Comparison of ENCODE assay signal across 1 cellular context in the genomic region with DNA sequence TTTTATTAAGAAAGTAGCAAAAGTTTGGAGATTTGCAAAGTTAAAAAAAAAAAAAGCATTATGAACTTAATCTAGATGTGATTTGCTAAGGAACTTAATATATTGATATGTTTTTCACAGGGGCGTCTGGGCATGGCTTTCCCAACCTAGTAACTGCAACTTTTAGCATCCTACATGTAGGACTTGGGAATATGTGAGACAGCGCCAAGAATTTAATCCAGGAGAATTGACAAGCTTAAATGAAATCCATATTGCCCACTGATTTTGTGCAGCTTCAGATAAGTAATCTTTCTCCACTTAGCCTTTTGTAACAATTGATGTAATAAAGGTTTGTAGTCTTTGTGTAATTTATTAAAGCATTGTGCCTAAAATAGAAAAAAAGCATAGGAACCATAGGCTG.
TF ChIP-seq lines count a peak whose summit lies in the region.

No MANE protein-coding gene starts in this region.

TF ChIP-seq in IMR-90, 13 proteins besides CTCF, POLR2A, EP300 and RAD21 (continued from another document):
- TF ChIP-seq, protein P1, sequence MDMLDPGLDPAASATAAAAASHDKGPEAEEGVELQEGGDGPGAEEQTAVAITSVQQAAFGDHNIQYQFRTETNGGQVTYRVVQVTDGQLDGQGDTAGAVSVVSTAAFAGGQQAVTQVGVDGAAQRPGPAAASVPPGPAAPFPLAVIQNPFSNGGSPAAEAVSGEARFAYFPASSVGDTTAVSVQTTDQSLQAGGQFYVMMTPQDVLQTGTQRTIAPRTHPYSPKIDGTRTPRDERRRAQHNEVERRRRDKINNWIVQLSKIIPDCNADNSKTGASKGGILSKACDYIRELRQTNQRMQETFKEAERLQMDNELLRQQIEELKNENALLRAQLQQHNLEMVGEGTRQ (IDR thresholded peaks at IDR 0.05; ENCODE audit: low read depth, low read length), result no peak
- TF ChIP-seq RCOR1 (IDR thresholded peaks at IDR 0.05; ENCODE audit: insufficient replicate concordance, low read length) (no peak), SMC3 (IDR thresholded peaks at IDR 0.05; ENCODE audit: low read depth, low read length) (no peak), CHD1 (IDR thresholded peaks at IDR 0.05; ENCODE audit: low read depth, low read length) (no peak), RFX5 (IDR thresholded peaks at IDR 0.05; ENCODE audit: low read depth, low read length) (no peak)
